ENCODE assay signal across 15 cellular contexts in genomic region chr1:113937146-113937545, GRCh38. TPM values are rescaled to one million over a fixed set of nuclear protein-coding genes. Genes with fewer than 3 reads are reported as not detected.
A peak's percentile ranks its signal among the peaks of the same experiment; 100 is the strongest.
DNase-seq lines count a peak whose midpoint lies in the region; ATAC-seq and TF ChIP-seq lines count a peak whose summit lies in the region.
"Had no signal": no experiment of that assay in that cellular context is flagged by ENCODE, and none has a peak within 500 bp of the region (broad histone marks: within the 10 kb centered on the region; RNA-seq: fewer than 3 reads in every experiment).

No MANE protein-coding gene starts in this region.

- peak; percentile 18 for ATAC-seq in CD4-positive, alpha-beta T cell (ENCODE audit: poor library complexity)

- no peak overlapping the region for H3K27ac ChIP-seq in CD4-positive, alpha-beta T cell (ENCODE audit: low read depth, low read length)
- H3K27ac ChIP-seq in spleen: peak overlapping the region in 4 of 8 donors; percentile 11 to 73 (median 54)
- H3K27ac ChIP-seq: epithelial cell of prostate, SJCRH30 had no signal

- peaks cover 82% of the 10 kb centered on the region for H3K4me1 Mint-ChIP-seq in CD4-positive, alpha-beta T cell (ENCODE audit: low read depth)
- peaks cover 83% of the 10 kb centered on the region for H3K4me1 Mint-ChIP-seq in activated CD4-positive, alpha-beta memory T cell treated with anti-CD3 and anti-CD28 coated beads, Interleukin-2, amount 10 ng/mL, durations not matched to agents 7 days and 5 days

- no peak for DNase-seq in CD4-positive, alpha-beta T cell
- DNase-seq in ELR (ENCODE audit: low read depth) (peak; percentile 70), fibroblast of mammary gland (ENCODE audit: low read depth) (peak; percentile 23), GM19238 (ENCODE audit: insufficient read length, low spot score) (no peak), spleen (no peak), SKM-1 treated with dmso at 0.1 percent for 144 hours (lab: John Stamatoyannopoulos, UW; ENCODE audit: unreplicated experiment) (no peak)
- no peak for DNase-seq in activated CD4-positive, alpha-beta memory T cell treated with anti-CD3 and anti-CD28 coated beads, Interleukin-2, amount 10 ng/mL, durations not matched to agents 7 days and 5 days
- DNase-seq: anterior cingulate cortex, Kasumi-1, NCI-H1436 treated with DMSO at 0.1 percent for 48 hours, NCI-H345, SJCRH30 had no signal

- peaks cover 32 to 100% (median 91%) of the 10 kb centered on the region in 6 donors for H3K4me1 ChIP-seq in spleen
- H3K4me1 ChIP-seq: SJCRH30 had no signal

- POLR2A ChIA-PET in CD4-positive, alpha-beta T cell (lab: Charles Lee): interaction anchor here (10.1 kb wide), 1 partner anchor 13 kb away, joined by 245 read pairs; no protein-coding TSS in a partner anchor
- POLR2A ChIA-PET in activated CD4-positive, alpha-beta memory T cell treated with anti-CD3 and anti-CD28 coated beads, Interleukin-2, amount 10 ng/mL, durations not matched to agents 7 days and 5 days (lab: Charles Lee): interaction anchor here (1.0 to 2.9 kb wide), 2 partner anchors 10 to 33 kb away, joined by 5 to 14 read pairs; partner anchors contain the start of genes AP4B1 and DCLRE1B

- no peaks in the 10 kb centered on the region for H3K9me3 Mint-ChIP-seq in CD4-positive, alpha-beta T cell
- no peaks in the 10 kb centered on the region for H3K9me3 Mint-ChIP-seq in activated CD4-positive, alpha-beta memory T cell treated with anti-CD3 and anti-CD28 coated beads, Interleukin-2, amount 10 ng/mL, durations not matched to agents 7 days and 5 days
- H3K9me3 Mint-ChIP-seq: neural crest cell had no signal

- no peaks in the 10 kb centered on the region for H3K9me3 ChIP-seq in CD4-positive, alpha-beta T cell (ENCODE audit: control insufficient read depth, low read length)
- H3K9me3 ChIP-seq in spleen: peaks cover 0 to 3% (median 0%) of the 10 kb centered on the region in 8 donors
- H3K9me3 ChIP-seq: SJCRH30 had no signal

- WGBS in spleen, 5 donors: 54 to 70% (median 65%) methylated on average over 1 of the region's 1 CpG

- peak overlapping the region; percentile 77 for H3K27ac Mint-ChIP-seq in CD4-positive, alpha-beta T cell
- peak overlapping the region; percentile 4 for H3K27ac Mint-ChIP-seq in activated CD4-positive, alpha-beta memory T cell treated with anti-CD3 and anti-CD28 coated beads, Interleukin-2, amount 10 ng/mL, durations not matched to agents 7 days and 5 days

- TF ChIP-seq CTCF in CD4-positive, alpha-beta T cell (IDR thresholded peaks at IDR 0.05): no peak
- no peak for TF ChIP-seq CTCF in fibroblast of mammary gland (conservative IDR thresholded peaks at IDR 0.05; ENCODE audit: control insufficient read depth, insufficient read depth, low read depth, low read length)
- no peak for TF ChIP-seq CTCF in spleen (IDR thresholded peaks at IDR 0.05 in 8 of 11, conservative IDR thresholded peaks at IDR 0.05 in 3 of 11)

- H3K36me3 Mint-ChIP-seq in CD4-positive, alpha-beta T cell (ENCODE audit: low read depth): peaks cover 45% of the 10 kb centered on the region
- H3K36me3 Mint-ChIP-seq in activated CD4-positive, alpha-beta memory T cell treated with anti-CD3 and anti-CD28 coated beads, Interleukin-2, amount 10 ng/mL, durations not matched to agents 7 days and 5 days (ENCODE audit: low read depth): peaks cover 64% of the 10 kb centered on the region

- peaks cover 0 to 20% (median 18%) of the 10 kb centered on the region in 6 donors for H3K36me3 ChIP-seq in spleen

- no peaks in the 10 kb centered on the region for H3K27me3 ChIP-seq in CD4-positive, alpha-beta T cell (ENCODE audit: control insufficient read depth, insufficient read depth, low read length)
- no peaks in the 10 kb centered on the region for H3K27me3 ChIP-seq in spleen (replicated peaks in 1 of 7)
- H3K27me3 ChIP-seq: SJCRH30 had no signal

- no peak for TF ChIP-seq POLR2A in spleen (IDR thresholded peaks at IDR 0.05)

- no peaks in the 10 kb centered on the region for H3K27me3 Mint-ChIP-seq in CD4-positive, alpha-beta T cell
- H3K27me3 Mint-ChIP-seq in activated CD4-positive, alpha-beta memory T cell treated with anti-CD3 and anti-CD28 coated beads, Interleukin-2, amount 10 ng/mL, durations not matched to agents 7 days and 5 days: no peaks in the 10 kb centered on the region

- intact Hi-C loops in CD4-positive, alpha-beta T cell (cut with DNase I, micrococcal nuclease): loop anchor here in 1 of 2 experiments (5.0 kb wide), 1 partner anchor 35 kb away; no protein-coding TSS in a partner anchor
- intact Hi-C loops in spleen (cut with DNase I; ENCODE audit: low total_unique reads): no loop called here

- H3K4me3 ChIP-seq in fibroblast of mammary gland (ENCODE audit: control insufficient read depth, low read depth, low read length): no peak overlapping the region
- no peak overlapping the region for H3K4me3 ChIP-seq in spleen
- H3K4me3 ChIP-seq: lung, SJCRH30 had no signal

- CTCF ChIA-PET in CD4-positive, alpha-beta T cell (lab: Charles Lee): interaction anchor here (1.7 kb wide), 1 partner anchor 12 kb away, joined by 3 read pairs; no protein-coding TSS in a partner anchor
- CTCF ChIA-PET in activated CD4-positive, alpha-beta memory T cell treated with anti-CD3 and anti-CD28 coated beads, Interleukin-2, amount 10 ng/mL, durations not matched to agents 7 days and 5 days (lab: Charles Lee): interaction anchor here (0.6 to 0.7 kb wide), 2 partner anchors 58 to 1096 kb away, joined by 3 to 4 read pairs; no protein-coding TSS in a partner anchor

- H3K4me3 Mint-ChIP-seq in CD4-positive, alpha-beta T cell: peak overlapping the region; percentile 82
- H3K4me3 Mint-ChIP-seq in activated CD4-positive, alpha-beta memory T cell treated with anti-CD3 and anti-CD28 coated beads, Interleukin-2, amount 10 ng/mL, durations not matched to agents 7 days and 5 days: no peak overlapping the region
- H3K4me3 Mint-ChIP-seq: neural crest cell had no signal

RNA-seq across cellular contexts. Expression of gene HIPK1, which starts 8.0 kb away (rescaled TPM):
- total RNA-seq in CD4-positive, alpha-beta T cell: 100 to 1,000 TPM; 245 to 251 TPM
- total RNA-seq in activated CD4-positive, alpha-beta memory T cell treated with anti-CD3 and anti-CD28 coated beads, Interleukin-2, amount 10 ng/mL, durations not matched to agents 7 days and 5 days: 10 to 100 TPM; 89.5 to 92.5 TPM
- 10 to 100 TPM; 62.5 to 92.3 (median 76.5) TPM for total RNA-seq in spleen
- 10 to 100 TPM in 1 of 3 donors, 1 to 10 TPM in 2; 7.1 to 10.4 (median 7.2) TPM for polyA plus RNA-seq in spleen

RNA-seq across cellular contexts. Expression of gene DCLRE1B, which starts 32.0 kb away (rescaled TPM):
- 1 to 10 TPM; 6.4 to 6.8 TPM for total RNA-seq in CD4-positive, alpha-beta T cell
- 10 to 100 TPM; 13.2 to 14.4 TPM for total RNA-seq in activated CD4-positive, alpha-beta memory T cell treated with anti-CD3 and anti-CD28 coated beads, Interleukin-2, amount 10 ng/mL, durations not matched to agents 7 days and 5 days
- total RNA-seq in spleen: 10 to 100 TPM in 1 of 7 donors, 1 to 10 TPM in 6; 6.7 to 10.5 (median 8.0) TPM
- 1 to 10 TPM; 1.9 to 3.5 (median 2.4) TPM for polyA plus RNA-seq in spleen

RNA-seq across cellular contexts. Expression of gene AP4B1, which starts 32.5 kb away (rescaled TPM):
- total RNA-seq in CD4-positive, alpha-beta T cell: 10 to 100 TPM; 44.1 to 48.0 TPM
- total RNA-seq in activated CD4-positive, alpha-beta memory T cell treated with anti-CD3 and anti-CD28 coated beads, Interleukin-2, amount 10 ng/mL, durations not matched to agents 7 days and 5 days: 10 to 100 TPM; 53.7 to 56.7 TPM
- 10 to 100 TPM; 23.9 to 58.0 (median 33.1) TPM for total RNA-seq in spleen
- 10 to 100 TPM; 24.9 to 52.3 (median 27.5) TPM for polyA plus RNA-seq in spleen

RNA-seq across cellular contexts. Expression of gene OLFML3, which starts 42.1 kb away (rescaled TPM):
- total RNA-seq in CD4-positive, alpha-beta T cell: under 1 TPM; 0.30 to 0.31 TPM
- under 1 TPM; 0.20 to 0.45 TPM for total RNA-seq in activated CD4-positive, alpha-beta memory T cell treated with anti-CD3 and anti-CD28 coated beads, Interleukin-2, amount 10 ng/mL, durations not matched to agents 7 days and 5 days
- 10 to 100 TPM in 1 of 7 donors, 1 to 10 TPM in 6; 1.2 to 10.9 (median 6.6) TPM for total RNA-seq in spleen
- polyA plus RNA-seq in spleen: 1 to 10 TPM; 2.6 to 6.1 (median 3.8) TPM

RNA-seq across cellular contexts. Expression of gene BCL2L15, which starts 49.8 kb away (rescaled TPM):
- 1 to 10 TPM; 1.2 to 1.5 TPM for total RNA-seq in CD4-positive, alpha-beta T cell
- 1 to 10 TPM; 1.6 to 2.9 TPM for total RNA-seq in activated CD4-positive, alpha-beta memory T cell treated with anti-CD3 and anti-CD28 coated beads, Interleukin-2, amount 10 ng/mL, durations not matched to agents 7 days and 5 days
- total RNA-seq in spleen: 1 to 10 TPM; 1.5 to 7.1 (median 2.2) TPM
- under 1 TPM; 0.64 to 0.83 (median 0.67) TPM for polyA plus RNA-seq in spleen

Comparison
In these comparisons a context has a peak if more than half of its experiments do, and no peak if none do; other contexts are left out.
1. DNase-seq: peak in ELR (single experiment) and fibroblast of mammary gland (single experiment); none in CD4-positive, alpha-beta T cell (0 of 10), activated CD4-positive, alpha-beta memory T cell treated with anti-CD3 and anti-CD28 coated beads, Interleukin-2, amount 10 ng/mL, durations not matched to agents 7 days and 5 days (single experiment), GM19238 (single experiment), spleen (single experiment) and SKM-1 treated with dmso at 0.1 percent for 144 hours (single experiment).